Comparison of ENCODE assay signal across 23 cellular contexts in genomic region chr7:100464791-100465190, GRCh38. TPM values are rescaled to one million over a fixed set of nuclear protein-coding genes. Genes with fewer than 3 reads are reported as not detected.
"Had no signal": no experiment of that assay in that cellular context is flagged by ENCODE, and none has a peak within 500 bp of the region (broad histone marks: within the 10 kb centered on the region; RNA-seq: fewer than 3 reads in every experiment).

No MANE protein-coding gene starts in this region.

- H3K27ac ChIP-seq: coronary artery, WERI-Rb-1 had no signal

- H3K4me3 Mint-ChIP-seq: activated CD8-positive, alpha-beta memory T cell treated with anti-CD3 and anti-CD28 coated beads, Interleukin-2, amount 10 ng/mL, durations not matched to agents 7 days and 5 days; activated naive CD4-positive, alpha-beta T cell treated with anti-CD3 and anti-CD28 coated beads for 36 hours; immature natural killer cell; nephron progenitor cell; stimulated activated effector memory CD8-positive, alpha-beta T cell treated with anti-CD3 and anti-CD28 coated beads, Interleukin-12 subunit alpha, Interleukin-12 subunit beta, amount 100 ng/mL, for 72 hours had no signal

- ATAC-seq: activated CD8-positive, alpha-beta memory T cell treated with anti-CD3 and anti-CD28 coated beads, Interleukin-2, amount 10 ng/mL, durations not matched to agents 7 days and 5 days; stimulated activated effector memory CD8-positive, alpha-beta T cell treated with anti-CD3 and anti-CD28 coated beads, Interleukin-12 subunit alpha, Interleukin-12 subunit beta, amount 100 ng/mL, for 72 hours had no signal

- H3K4me3 ChIP-seq: coronary artery, esophagus muscularis mucosa, left ventricle myocardium inferior, sigmoid colon, tibial nerve, uterus had no signal

- H3K27me3 ChIP-seq: esophagus muscularis mucosa, sigmoid colon, tibial nerve, uterus had no signal

- H3K9me3 Mint-ChIP-seq: activated naive CD4-positive, alpha-beta T cell treated with anti-CD3 and anti-CD28 coated beads for 36 hours; activated T-helper 2 cell treated with anti-CD3 and anti-CD28 coated beads, Interferon-gamma antibody, Interleukin-2, Interleukin-4, amounts not matched to agents 10 μg/mL and 5 μg/mL and 100 μg/mL, durations not matched to agents 14 hours and 24 hours and 36 hours; immature natural killer cell; nephron progenitor cell; stimulated activated effector memory CD8-positive, alpha-beta T cell treated with anti-CD3 and anti-CD28 coated beads, Interleukin-12 subunit alpha, Interleukin-12 subunit beta, amount 100 ng/mL, for 72 hours had no signal

- H3K27ac Mint-ChIP-seq: activated naive CD4-positive, alpha-beta T cell treated with anti-CD3 and anti-CD28 coated beads for 36 hours; activated T-helper 2 cell treated with anti-CD3 and anti-CD28 coated beads, Interferon-gamma antibody, Interleukin-2, Interleukin-4, amounts not matched to agents 10 μg/mL and 5 μg/mL and 100 μg/mL, durations not matched to agents 14 hours and 24 hours and 36 hours; nephron progenitor cell; stimulated activated effector memory CD8-positive, alpha-beta T cell treated with anti-CD3 and anti-CD28 coated beads, Interleukin-12 subunit alpha, Interleukin-12 subunit beta, amount 100 ng/mL, for 72 hours had no signal

- DNase-seq: activated CD4-positive, alpha-beta T cell treated with anti-CD3 and anti-CD28 coated beads, Interleukin-2, amount 50 U/mL, for 48 hours; activated CD8-positive, alpha-beta memory T cell treated with anti-CD3 and anti-CD28 coated beads, Interleukin-2, amount 10 ng/mL, durations not matched to agents 7 days and 5 days; activated naive CD4-positive, alpha-beta T cell treated with anti-CD3 and anti-CD28 coated beads for 36 hours; aorta; effector CD8-positive, alpha-beta T cell; immature natural killer cell; kidney glomerular epithelial cell; left ventricle myocardium inferior; mammary epithelial cell; nephron progenitor cell; nucleus accumbens; sigmoid colon; stimulated activated CD4-positive, alpha-beta T cell treated with anti-CD3 and anti-CD28 coated beads, Interleukin-4, amount 100 ng/mL, for 24 hours; uterus; WERI-Rb-1 had no signal

- H3K27me3 Mint-ChIP-seq: activated CD8-positive, alpha-beta memory T cell treated with anti-CD3 and anti-CD28 coated beads, Interleukin-2, amount 10 ng/mL, durations not matched to agents 7 days and 5 days had no signal

- H3K36me3 ChIP-seq: uterus, WERI-Rb-1 had no signal

- H3K9me3 ChIP-seq: esophagus muscularis mucosa, left ventricle myocardium inferior, sigmoid colon, tibial nerve, uterus had no signal

RNA-seq across cellular contexts. Expression of gene SPACDR, which starts 0.7 kb away (rescaled TPM):
- total RNA-seq: renal cortical epithelial cell had no signal

RNA-seq across cellular contexts. Expression of gene NYAP1, which starts 18.9 kb away (rescaled TPM):
- total RNA-seq: myocyte; T-helper 1 cell treated with Interleukin-12 subunit alpha and Interleukin-12 subunit beta and Interleukin-4 antibody, amounts not matched to agents 30 ng/mL and 1 ng/mL, for 36 hours had no signal
- polyA plus RNA-seq: immature natural killer cell had no signal
